ENCODE assay signal across 9 cellular contexts in genomic region chr19:13241321-13242104, GRCh38.
A peak's percentile ranks its signal among the peaks of the same experiment; 100 is the strongest.
DNase-seq lines count a peak whose midpoint lies in the region; ATAC-seq and TF ChIP-seq lines count a peak whose summit lies in the region.
"Had no signal": no experiment of that assay in that cellular context is flagged by ENCODE, and none has a peak within 500 bp of the region (broad histone marks: within the 10 kb centered on the region; RNA-seq: fewer than 3 reads in every experiment).

No MANE protein-coding gene starts in this region.

- H3K4me1 Mint-ChIP-seq in neural progenitor cell = peaks cover 6% of the 10 kb centered on the region

- H3K27me3 ChIP-seq in DOHH2 (ENCODE audit: control insufficient read depth, low read length) (no peaks in the 10 kb centered on the region), neural progenitor cell (no peaks in the 10 kb centered on the region), right atrium auricular region (no peaks in the 10 kb centered on the region)

- TF ChIP-seq CTCF in DOHH2 (IDR thresholded peaks at IDR 0.05; ENCODE audit: low read depth, low read length, poor library complexity, severe bottlenecking) (peak; percentile 35), neural progenitor cell (IDR thresholded peaks at IDR 0.05) (no peak), right atrium auricular region (IDR thresholded peaks at IDR 0.05) (no peak)

- H3K9ac ChIP-seq in neural progenitor cell = no peak overlapping the region

- H3K27ac ChIP-seq in DOHH2 (ENCODE audit: low read depth, low read length) (no peak overlapping the region), neural progenitor cell (no peak overlapping the region), right atrium auricular region (no peak overlapping the region)

- H3K36me3 Mint-ChIP-seq in neural progenitor cell = no peaks in the 10 kb centered on the region

- H4K20me1 ChIP-seq in DOHH2 (ENCODE audit: control insufficient read depth, insufficient read depth, low read depth, low read length) (no peaks in the 10 kb centered on the region), neural progenitor cell (ENCODE audit: low read depth) (no peaks in the 10 kb centered on the region)

- DNase-seq in Jurkat, Clone E6-1 (ENCODE audit: low read depth, low spot score) = peak; percentile 30
- DNase-seq in activated CD8-positive, alpha-beta memory T cell treated with anti-CD3 and anti-CD28 coated beads, Interleukin-2, amount 50 U/mL, for 48 hours = peak; percentile 60
- DNase-seq in neural progenitor cell (ENCODE audit: low spot score) (no peak), NCI-H2029 (lab: John Stamatoyannopoulos, UW) (no peak), right atrium auricular region (ENCODE audit: low spot score) (no peak)
- DNase-seq: NK-92 treated with Interleukin-12 subunit alpha and Interleukin-12 subunit beta, amount 100 ng/mL, for 24 hours had no signal

- ATAC-seq in GM21576 (IDR thresholded peaks at IDR 0.05; ENCODE audit: unreplicated experiment) = no peak
- no peak for ATAC-seq in GM21423 (IDR thresholded peaks at IDR 0.05; ENCODE audit: unreplicated experiment)

- H3F3A ChIP-seq in DOHH2 (ENCODE audit: control insufficient read depth, insufficient read depth) = no peaks in the 10 kb centered on the region
- H3F3A ChIP-seq in neural progenitor cell (ENCODE audit: low read depth) = no peaks in the 10 kb centered on the region

- H3K27me3 Mint-ChIP-seq in neural progenitor cell (ENCODE audit: insufficient read depth, low read depth) = peaks cover 15% of the 10 kb centered on the region

- H3K27ac Mint-ChIP-seq in neural progenitor cell = peak overlapping the region; percentile 72

- no peak overlapping the region for H2AFZ ChIP-seq in neural progenitor cell (replicated peaks)

- H3K36me3 ChIP-seq in DOHH2 (ENCODE audit: control insufficient read depth, low read length) (no peaks in the 10 kb centered on the region), neural progenitor cell (no peaks in the 10 kb centered on the region), right atrium auricular region (no peaks in the 10 kb centered on the region)

- H3K79me2 ChIP-seq in DOHH2 (ENCODE audit: control insufficient read depth, low read length) = no peaks in the 10 kb centered on the region
- H3K79me2 ChIP-seq in neural progenitor cell (ENCODE audit: low read depth) = no peaks in the 10 kb centered on the region

- H3K4me2 ChIP-seq in DOHH2 (ENCODE audit: low read length) (no peak overlapping the region), neural progenitor cell (no peak overlapping the region)

- no peaks in the 10 kb centered on the region for H3K9me3 Mint-ChIP-seq in neural progenitor cell

- H3K4me1 ChIP-seq in DOHH2 (ENCODE audit: control insufficient read depth, low read length) (no peaks in the 10 kb centered on the region), neural progenitor cell (no peaks in the 10 kb centered on the region), right atrium auricular region (no peaks in the 10 kb centered on the region)

- H3K9me2 ChIP-seq in DOHH2 (replicated peaks; ENCODE audit: control insufficient read depth, low read length) = no peaks in the 10 kb centered on the region

- no peak overlapping the region for H3K4me3 ChIP-seq in DOHH2 (ENCODE audit: low read length)
- H3K4me3 ChIP-seq in Jurkat, Clone E6-1 (ENCODE audit: low read length) = peak overlapping the region; percentile 9
- H3K4me3 ChIP-seq in neural progenitor cell = no peak overlapping the region
- no peak overlapping the region for H3K4me3 ChIP-seq in right atrium auricular region

- peak overlapping the region; percentile 27 for H3K4me3 Mint-ChIP-seq in neural progenitor cell

- H3K9me3 ChIP-seq in DOHH2 (ENCODE audit: control insufficient read depth, insufficient read depth, low read length) = no peaks in the 10 kb centered on the region
- H3K9me3 ChIP-seq in neural progenitor cell (ENCODE audit: low read depth) = no peaks in the 10 kb centered on the region
- no peaks in the 10 kb centered on the region for H3K9me3 ChIP-seq in right atrium auricular region

Comparison
In these comparisons a context has a peak if more than half of its experiments do, and no peak if none do; other contexts are left out.
1. DNase-seq: peak in Jurkat, Clone E6-1 (single experiment) and activated CD8-positive, alpha-beta memory T cell treated with anti-CD3 and anti-CD28 coated beads, Interleukin-2, amount 50 U/mL, for 48 hours (single experiment); none in neural progenitor cell (single experiment), NCI-H2029 (single experiment) and right atrium auricular region (single experiment).